In genomic region chr1:2256430-2257244, GRCh38 we compare ENCODE assay signal across 11 cellular contexts. TPM values are rescaled to one million over a fixed set of nuclear protein-coding genes. Genes with fewer than 3 reads are reported as not detected.
DNase-seq lines count a peak whose midpoint lies in the region; ATAC-seq, FAIRE-seq and TF ChIP-seq lines count a peak whose summit lies in the region.
"Had no signal": no experiment of that assay in that cellular context is flagged by ENCODE, and none has a peak within 500 bp of the region (broad histone marks: within the 10 kb centered on the region; RNA-seq: fewer than 3 reads in every experiment).

No MANE protein-coding gene starts in this region.

- DNase-seq in activated CD4-positive, alpha-beta T cell treated with anti-CD3 and anti-CD28 coated beads for 36 hours: peak; percentile 29
- no peak for DNase-seq in activated CD4-positive, alpha-beta T cell treated with anti-CD3 and anti-CD28 coated beads, Interleukin-2, amount 50 U/mL, for 4 hours
- no peak for DNase-seq in astrocyte (ENCODE audit: low read depth)
- DNase-seq in right lobe of liver: no peak
- DNase-seq in thoracic aorta (ENCODE audit: low spot score): no peak
- no peak for DNase-seq in GDM1 (lab: John Stamatoyannopoulos, UW)
- DNase-seq in T-helper 9 cell: no peak

- H3K27ac ChIP-seq in astrocyte (ENCODE audit: low read depth, low read length): peak overlapping the region; percentile 64
- H3K27ac ChIP-seq in right lobe of liver: peak overlapping the region; percentile 20 to 47 (median 36)
- H3K27ac ChIP-seq in thoracic aorta: peak overlapping the region; percentile 68 to 83
- H3K27ac ChIP-seq: A549 had no signal

- H3K4me3 ChIP-seq in astrocyte (ENCODE audit: insufficient read depth, low read depth, low read length): no peak overlapping the region
- no peak overlapping the region for H3K4me3 ChIP-seq in right lobe of liver
- peak overlapping the region; percentile 2 for H3K4me3 ChIP-seq in thoracic aorta
- H3K4me3 ChIP-seq: A549, HAP-1 had no signal

- peaks cover 100% of the 10 kb centered on the region for H4K20me1 ChIP-seq in astrocyte (ENCODE audit: insufficient read depth, low read length)

- H3K36me3 Mint-ChIP-seq in activated CD4-positive, alpha-beta T cell treated with anti-CD3 and anti-CD28 coated beads for 36 hours (ENCODE audit: low read depth): peaks cover 20% of the 10 kb centered on the region
- H3K36me3 Mint-ChIP-seq in astrocyte (ENCODE audit: low read depth, unreplicated experiment): peaks cover 18% of the 10 kb centered on the region
- H3K36me3 Mint-ChIP-seq: naive B cell had no signal

- 89% methylated on average over 13 of the region's 22 CpGs for WGBS in right lobe of liver (ENCODE audit: insufficient coverage, low coverage, low lambda C conversion rate, missing lambda C conversion rate)

- H3K4me3 Mint-ChIP-seq in activated CD4-positive, alpha-beta T cell treated with anti-CD3 and anti-CD28 coated beads for 36 hours: no peak overlapping the region
- H3K4me3 Mint-ChIP-seq in astrocyte (ENCODE audit: unreplicated experiment): no peak overlapping the region

- H3K9ac ChIP-seq in astrocyte (ENCODE audit: low read length): no peak overlapping the region

- H3K27me3 Mint-ChIP-seq in activated CD4-positive, alpha-beta T cell treated with anti-CD3 and anti-CD28 coated beads for 36 hours: no peaks in the 10 kb centered on the region
- no peaks in the 10 kb centered on the region for H3K27me3 Mint-ChIP-seq in astrocyte (ENCODE audit: low read depth, unreplicated experiment)
- H3K27me3 Mint-ChIP-seq: naive B cell had no signal

- H3K27ac Mint-ChIP-seq in activated CD4-positive, alpha-beta T cell treated with anti-CD3 and anti-CD28 coated beads for 36 hours: no peak overlapping the region
- H3K27ac Mint-ChIP-seq in astrocyte (ENCODE audit: unreplicated experiment): no peak overlapping the region

- H3K4me1 ChIP-seq in astrocyte (ENCODE audit: insufficient read depth, low read length) (peaks cover 13% of the 10 kb centered on the region), right lobe of liver (peaks cover 0 to 26% (median 7%) of the 10 kb centered on the region in 4 donors), thoracic aorta (ENCODE audit: control insufficient read depth in 1 of 2, low read depth in 2 of 2) (peaks cover 19 to 83% of the 10 kb centered on the region in 2 donors)
- H3K4me1 ChIP-seq: A549, HAP-1 had no signal

- peak overlapping the region; percentile 44 for H3K4me2 ChIP-seq in astrocyte (ENCODE audit: low read length)
- H3K4me2 ChIP-seq: A549 had no signal

- no peak for TF ChIP-seq CTCF in astrocyte (IDR thresholded peaks at IDR 0.05; ENCODE audit: insufficient read depth, low read depth, low read length)
- TF ChIP-seq CTCF in right lobe of liver (IDR thresholded peaks at IDR 0.05): no peak
- TF ChIP-seq CTCF in thoracic aorta (IDR thresholded peaks at IDR 0.05): no peak

- CTCF ChIA-PET in activated CD4-positive, alpha-beta T cell treated with anti-CD3 and anti-CD28 coated beads for 36 hours (lab: Charles Lee): interaction anchor here (0.9 to 1.6 kb wide), 3 partner anchors 9 to 43 kb away, joined by 3 to 9 read pairs (median 3); no protein-coding TSS in a partner anchor

- no peak for ATAC-seq in activated CD4-positive, alpha-beta T cell treated with anti-CD3 and anti-CD28 coated beads for 36 hours
- ATAC-seq in right lobe of liver (no peak), thoracic aorta (ENCODE audit: insufficient number of reproducible peaks, low FRiP score, low read depth) (no peak), HG03196 (IDR thresholded peaks at IDR 0.05; ENCODE audit: unreplicated experiment) (no peak)

- H3K9me3 ChIP-seq in astrocyte (ENCODE audit: insufficient read depth, low read depth, low read length) (peaks cover 13% of the 10 kb centered on the region), right lobe of liver (no peaks in the 10 kb centered on the region), thoracic aorta (no peaks in the 10 kb centered on the region)
- H3K9me3 ChIP-seq: A549, HAP-1 had no signal

- no peaks in the 10 kb centered on the region for H3K27me3 ChIP-seq in astrocyte (ENCODE audit: insufficient read depth, low read length)
- no peaks in the 10 kb centered on the region for H3K27me3 ChIP-seq in right lobe of liver
- no peaks in the 10 kb centered on the region for H3K27me3 ChIP-seq in thoracic aorta (replicated peaks; ENCODE audit: insufficient read depth)

- H3K79me2 ChIP-seq in astrocyte (ENCODE audit: insufficient read depth, low read length): peaks cover 100% of the 10 kb centered on the region

- H2AFZ ChIP-seq in astrocyte (ENCODE audit: low read depth, low read length): no peak overlapping the region

- no peak for FAIRE-seq in astrocyte (lab: Jason Lieb, UNC)
- FAIRE-seq: A549 had no signal

- POLR2A ChIA-PET in activated CD4-positive, alpha-beta T cell treated with anti-CD3 and anti-CD28 coated beads for 36 hours (lab: Charles Lee): interaction anchor here (0.5 to 1.6 kb wide), 5 partner anchors 28 to 1393 kb away, joined by 3 to 8 read pairs (median 3); no protein-coding TSS in a partner anchor

- H3K9me3 Mint-ChIP-seq in activated CD4-positive, alpha-beta T cell treated with anti-CD3 and anti-CD28 coated beads for 36 hours (ENCODE audit: low read depth): peaks cover 7% of the 10 kb centered on the region
- H3K9me3 Mint-ChIP-seq in astrocyte (ENCODE audit: unreplicated experiment): no peaks in the 10 kb centered on the region

- intact Hi-C loops in activated CD4-positive, alpha-beta T cell treated with anti-CD3 and anti-CD28 coated beads for 36 hours (cut with DNase I, micrococcal nuclease): loop anchor here in 1 of 2 experiments (1.0 to 10.0 kb wide), 5 partner anchors 29 to 328 kb away; partner anchors contain the start of genes FAAP20 and PRXL2B
- intact Hi-C loops in right lobe of liver (cut with DNase I): no loop called here

- peaks cover 54% of the 10 kb centered on the region for H3K4me1 Mint-ChIP-seq in activated CD4-positive, alpha-beta T cell treated with anti-CD3 and anti-CD28 coated beads for 36 hours
- H3K4me1 Mint-ChIP-seq in astrocyte (ENCODE audit: low read depth, unreplicated experiment): peaks cover 9% of the 10 kb centered on the region

- no peak for TF ChIP-seq POLR2A in right lobe of liver (IDR thresholded peaks at IDR 0.05)

- H3K36me3 ChIP-seq in astrocyte (ENCODE audit: insufficient read depth, low read length) (no peaks in the 10 kb centered on the region), right lobe of liver (no peaks in the 10 kb centered on the region), thoracic aorta (no peaks in the 10 kb centered on the region)

RNA-seq across cellular contexts. Expression of gene SKI, which starts 28.5 kb away (rescaled TPM):
- 10 to 100 TPM; 28.7 to 34.0 TPM for total RNA-seq in activated CD4-positive, alpha-beta T cell treated with anti-CD3 and anti-CD28 coated beads for 36 hours
- 63.4 and 66.2 TPM in 2 replicates for total RNA-seq in astrocyte
- total RNA-seq in right lobe of liver: 10 to 100 TPM; 23.7 to 84.8 (median 31.4) TPM
- 100 to 1,000 TPM; 135 to 138 TPM for total RNA-seq in thoracic aorta
